In genomic region chr1:114536043-114536442, GRCh38 we compare ENCODE assay signal across 9 cellular contexts.
"Had no signal": no experiment of that assay in that cellular context is flagged by ENCODE, and none has a peak within 500 bp of the region (broad histone marks: within the 10 kb centered on the region; RNA-seq: fewer than 3 reads in every experiment).

No MANE protein-coding gene starts in this region.

- H3K9ac ChIP-seq: GM23248, KMS-11 had no signal

- H2AFZ ChIP-seq: GM23248 had no signal

- ATAC-seq: HCT116 had no signal

- H3K36me3 ChIP-seq: HAP-1 had no signal

- H3K4me1 ChIP-seq: HAP-1 had no signal

- DNase-seq: GM23248, GOT3, H7, IMR-90, KBM-7 had no signal

- H3K4me3 ChIP-seq: GM23248, HAP-1 had no signal

- H3K9me3 ChIP-seq: HAP-1 had no signal

- H3K27ac ChIP-seq: GM23248, HL-60, KMS-11 had no signal

- H3K4me2 ChIP-seq: KMS-11 had no signal
